In genomic region chr4:175823015-175823741, GRCh38 we compare ENCODE assay signal across 14 cellular contexts. TPM values are rescaled to one million over a fixed set of nuclear protein-coding genes. Genes with fewer than 3 reads are reported as not detected.
DNase-seq lines count a peak whose midpoint lies in the region; ATAC-seq and TF ChIP-seq lines count a peak whose summit lies in the region.
"Had no signal": no experiment of that assay in that cellular context is flagged by ENCODE, and none has a peak within 500 bp of the region (broad histone marks: within the 10 kb centered on the region; RNA-seq: fewer than 3 reads in every experiment).

No MANE protein-coding gene starts in this region.

- H3K27ac ChIP-seq in heart right ventricle = no peak overlapping the region
- H3K27ac ChIP-seq: cardiac muscle cell had no signal

- no peaks in the 10 kb centered on the region for H3K4me1 ChIP-seq in heart right ventricle

- intact Hi-C loops in heart right ventricle (cut with DNase I) = no loop called here
- intact Hi-C loops in Right ventricle myocardium superior (cut with DNase I) = no loop called here

- H3K9me3 ChIP-seq in heart right ventricle = no peaks in the 10 kb centered on the region

- ATAC-seq in GM19035 (IDR thresholded peaks at IDR 0.05; ENCODE audit: unreplicated experiment) = peak; percentile 86
- ATAC-seq in GM21825 (IDR thresholded peaks at IDR 0.05; ENCODE audit: unreplicated experiment) = peak; percentile 82
- ATAC-seq in HG03135 (IDR thresholded peaks at IDR 0.05; ENCODE audit: unreplicated experiment) = peak; percentile 76
- no peak for ATAC-seq in heart right ventricle
- ATAC-seq in Right ventricle myocardium superior (ENCODE audit: poor library complexity) = no peak

- 87 to 90% methylated on average over 6 of the region's 6 CpGs for WGBS in heart right ventricle, 2 donors

- no peak for TF ChIP-seq CTCF in heart right ventricle (IDR thresholded peaks at IDR 0.05)

- no peak for DNase-seq in heart right ventricle
- DNase-seq in Right ventricle myocardium superior = no peak
- no peak for DNase-seq in NCI-H2227 (lab: John Stamatoyannopoulos, UW; ENCODE audit: unreplicated experiment)
- no peak for DNase-seq in HPDE6-E6E7 (ENCODE audit: extremely low spot score)
- DNase-seq: activated CD4-positive, CD25-positive, alpha-beta regulatory T cell treated with anti-CD3 and anti-CD28 coated beads, Interleukin-2, amount 50 U/mL, for 72 hours; activated gamma-delta T cell; CD8-positive, alpha-beta memory T cell; mammary epithelial cell; NCI-H69; stimulated activated naive CD4-positive, alpha-beta T cell treated with Interleukin-2 at 50 U/mL for 16 hours had no signal

- no peaks in the 10 kb centered on the region for H3K27me3 ChIP-seq in heart right ventricle
- H3K27me3 ChIP-seq: cardiac muscle cell had no signal

- no peaks in the 10 kb centered on the region for H3K36me3 ChIP-seq in heart right ventricle
- H3K36me3 ChIP-seq: cardiac muscle cell had no signal

- H3K4me3 ChIP-seq in heart right ventricle = no peak overlapping the region
- H3K4me3 ChIP-seq: cardiac muscle cell had no signal

RNA-seq across cellular contexts. Expression of gene GPM6A, which starts 11.1 kb away (rescaled TPM):
- total RNA-seq in heart right ventricle (1 to 10 TPM in 2 of 10 donors, under 1 TPM in 5, not detected in 3; 0.20 to 2.9 (median 0.36) TPM), Right ventricle myocardium superior (0.38 TPM)
- under 1 TPM in 1 of 2 donors, not detected in 1; 0.12 TPM for polyA plus RNA-seq in heart right ventricle
- total RNA-seq: CD8-positive, alpha-beta memory T cell; mammary epithelial cell had no signal
- polyA plus RNA-seq: CD8-positive, alpha-beta memory T cell; mammary epithelial cell had no signal

Comparison
In these comparisons a context has a peak if more than half of its experiments do, and no peak if none do; other contexts are left out.
1. ATAC-seq: peak in GM19035 (single experiment), GM21825 (single experiment) and HG03135 (single experiment); none in heart right ventricle (0 of 8) and Right ventricle myocardium superior (single experiment).